Comparison of ENCODE assay signal across 8 cellular contexts in genomic region chr3:6799264-6799915, GRCh38.
DNase-seq lines count a peak whose midpoint lies in the region; ATAC-seq, FAIRE-seq and TF ChIP-seq lines count a peak whose summit lies in the region.

No MANE protein-coding gene starts in this region.

- POLR2A ChIA-PET in RWPE1 (lab: Yijun Ruan, JAX; ENCODE audit: low non-redundant PET) (no interaction called here), endothelial cell of umbilical vein (lab: Charles Lee) (no interaction called here)

- ATAC-seq in GM19372 (IDR thresholded peaks at IDR 0.05; ENCODE audit: low read depth, unreplicated experiment) (peak; percentile 78), HG03196 (IDR thresholded peaks at IDR 0.05; ENCODE audit: unreplicated experiment) (peak; percentile 71)

- H3K4me2 ChIP-seq in endothelial cell of umbilical vein (ENCODE audit: insufficient read depth, low read length), result no peak overlapping the region
- no peak overlapping the region for H3K4me2 ChIP-seq in osteoblast (ENCODE audit: insufficient read depth, low read length)

- H2AFZ ChIP-seq in endothelial cell of umbilical vein (ENCODE audit: low read depth, low read length) (no peak overlapping the region), osteoblast (ENCODE audit: low read length) (no peak overlapping the region)

- TF ChIP-seq CTCF in RWPE1 (conservative IDR thresholded peaks at IDR 0.05; ENCODE audit: low read depth), result peak; percentile 56
- peak; percentile 60 to 67 for TF ChIP-seq CTCF in endothelial cell of umbilical vein (IDR thresholded peaks at IDR 0.05; ENCODE audit: extremely low read depth in 1 of 2, insufficient read depth in 1 of 2, low read depth in 1 of 2, low read length in 2 of 2)
- TF ChIP-seq CTCF in osteoblast (IDR thresholded peaks at IDR 0.05; ENCODE audit: extremely low read depth, low read depth, low read length), result peak; percentile 37

- H3K9ac ChIP-seq in endothelial cell of umbilical vein (replicated peaks; ENCODE audit: extremely low read depth, insufficient read depth, low read length), result no peak overlapping the region

- DNase-seq in ELF-1 (ENCODE audit: low read depth, low spot score) (peak; percentile 4), RWPE1 (ENCODE audit: low spot score) (no peak), endothelial cell of umbilical vein (ENCODE audit: low read depth, low spot score) (peak; percentile 1), osteoblast (ENCODE audit: insufficient read length, low spot score, missing footprints) (no peak), frontal cortex (ENCODE audit: low spot score in 2 of 2) (no peak), NCI-H128 (lab: John Stamatoyannopoulos, UW; ENCODE audit: unreplicated experiment) (no peak)

- BruUV-seq in endothelial cell of umbilical vein (replicated peaks; lab: Mats Ljungman, UMichigan), result no TSS peak

- CTCF ChIA-PET in RWPE1 (lab: Yijun Ruan, JAX) (no interaction called here), endothelial cell of umbilical vein (lab: Charles Lee) (interaction anchor here (1.0 kb wide), 1 partner anchor 1374 kb away, joined by 3 read pairs; no protein-coding TSS in a partner anchor)

- H3K27ac ChIP-seq in RWPE1 (no peak overlapping the region), endothelial cell of umbilical vein (ENCODE audit: insufficient read depth, low read depth, low read length) (no peak overlapping the region), osteoblast (ENCODE audit: low read depth, low read length) (no peak overlapping the region)

- no peaks in the 10 kb centered on the region for H4K20me1 ChIP-seq in endothelial cell of umbilical vein (replicated peaks; ENCODE audit: control insufficient read depth, extremely low read depth, insufficient read depth, low read length)
- H4K20me1 ChIP-seq in osteoblast (ENCODE audit: insufficient read depth, low read length), result no peaks in the 10 kb centered on the region

- H3K27me3 ChIP-seq in endothelial cell of umbilical vein (ENCODE audit: control insufficient read depth in 2 of 2, insufficient read depth in 2 of 2, low read length in 2 of 2) (no peaks in the 10 kb centered on the region), osteoblast (ENCODE audit: insufficient read depth, low read length) (no peaks in the 10 kb centered on the region)

- H3K4me3 ChIP-seq in endothelial cell of umbilical vein (replicated peaks in 1 of 3; ENCODE audit: insufficient read depth in 1 of 3, low read depth in 1 of 3, low read length in 3 of 3) (no peak overlapping the region), osteoblast (ENCODE audit: insufficient read depth, low read length) (no peak overlapping the region)

- no peak for TF ChIP-seq POLR2A in endothelial cell of umbilical vein (IDR thresholded peaks at IDR 0.05; ENCODE audit: low read depth, low read length)

- dilution Hi-C loops in endothelial cell of umbilical vein (cut with MboI; ENCODE audit: extremely low pct_ligation_motif_present, low sequenced_read_pairs), result no loop called here

- H3K9me3 ChIP-seq in endothelial cell of umbilical vein (replicated peaks; ENCODE audit: control insufficient read depth, insufficient read depth, low read length) (no peaks in the 10 kb centered on the region), osteoblast (ENCODE audit: low read depth, low read length) (no peaks in the 10 kb centered on the region)

- intact Hi-C loops in endothelial cell of umbilical vein (cut with micrococcal nuclease), result loop anchor here (1.0 to 5.0 kb wide), 2 partner anchors 1373 to 1492 kb away; no protein-coding TSS in a partner anchor

- H3K36me3 ChIP-seq in endothelial cell of umbilical vein (ENCODE audit: control insufficient read depth in 2 of 2, extremely low read depth in 1 of 2, insufficient read depth in 2 of 2, low read length in 2 of 2) (no peaks in the 10 kb centered on the region), osteoblast (ENCODE audit: insufficient read depth, low read length) (no peaks in the 10 kb centered on the region)

- no peaks in the 10 kb centered on the region for H3K9me1 ChIP-seq in endothelial cell of umbilical vein (replicated peaks; ENCODE audit: control insufficient read depth, extremely low read depth, insufficient read depth, low read length)

- FAIRE-seq in endothelial cell of umbilical vein (lab: Jason Lieb, UNC) (no peak), frontal cortex (lab: Jason Lieb, UNC) (no peak)

- no peaks in the 10 kb centered on the region for H3K79me2 ChIP-seq in endothelial cell of umbilical vein (ENCODE audit: control insufficient read depth, insufficient read depth, low read length)
- no peaks in the 10 kb centered on the region for H3K79me2 ChIP-seq in osteoblast (ENCODE audit: insufficient read depth, low read length)

- H3K4me1 ChIP-seq in endothelial cell of umbilical vein (ENCODE audit: control insufficient read depth, extremely low read depth, insufficient read depth, low read length) (no peaks in the 10 kb centered on the region), osteoblast (ENCODE audit: insufficient read depth, low read length) (no peaks in the 10 kb centered on the region)

TF ChIP-seq in endothelial cell of umbilical vein, 7 proteins besides CTCF, POLR2A, EP300 and RAD21:
- TF ChIP-seq GATA2 (IDR thresholded peaks at IDR 0.05; ENCODE audit: insufficient read depth, insufficient read length, low read depth, low read length) (no peak), POLR2AphosphoS5 (IDR thresholded peaks at IDR 0.05; ENCODE audit: insufficient read depth, low read depth, low read length) (no peak), MAX (IDR thresholded peaks at IDR 0.05; ENCODE audit: insufficient read depth, insufficient read length) (no peak), MYC (IDR thresholded peaks at IDR 0.05; ENCODE audit: low read depth, low read length) (no peak), EZH2 (IDR thresholded peaks at IDR 0.05; ENCODE audit: borderline replicate concordance, low read depth, low read length, severe bottlenecking) (no peak), JUN (IDR thresholded peaks at IDR 0.05; ENCODE audit: borderline replicate concordance, insufficient read depth, insufficient read length, low read depth) (no peak), FOS (IDR thresholded peaks at IDR 0.05; ENCODE audit: borderline replicate concordance, insufficient read depth, low read length) (no peak)

Comparison
In these comparisons a context has a peak if more than half of its experiments do, and no peak if none do; other contexts are left out.
1. DNase-seq: peak in ELF-1 (single experiment) and endothelial cell of umbilical vein (single experiment); none in RWPE1 (single experiment), osteoblast (single experiment), frontal cortex (0 of 2) and NCI-H128 (single experiment).
2. Peak in every context shown above with its lines, with median percentiles within 50 percentile points of each other: CTCF ChIP-seq.